ENCODE assay signal across 10 cellular contexts in genomic region chr19:11154683-11155047, GRCh38. TPM values are rescaled to one million over a fixed set of nuclear protein-coding genes. Genes with fewer than 3 reads are reported as not detected.
A peak's percentile ranks its signal among the peaks of the same experiment; 100 is the strongest.
DNase-seq lines count a peak whose midpoint lies in the region; ATAC-seq, FAIRE-seq and TF ChIP-seq lines count a peak whose summit lies in the region.
"Had no signal": no experiment of that assay in that cellular context is flagged by ENCODE, and none has a peak within 500 bp of the region (broad histone marks: within the 10 kb centered on the region; RNA-seq: fewer than 3 reads in every experiment).

No MANE protein-coding gene starts in this region.

- H3K27ac ChIP-seq in OCI-LY3 (ENCODE audit: low read length) (0 out of 2 replicates have a peak overlapping the region, but pooled peaks have one; percentile 58), H1 (ENCODE audit: low read depth, low read length) (no peak overlapping the region), parathyroid adenoma (no peak overlapping the region)

- H4K5ac ChIP-seq in H1 (ENCODE audit: insufficient read length, low read depth, low read length): no peak overlapping the region

- H3K9ac ChIP-seq in OCI-LY3 (ENCODE audit: low read length): peak overlapping the region; percentile 94
- peak overlapping the region in 2 of 4 experiments; percentile 54 to 91; a peak in 4 of 7 replicates for H3K9ac ChIP-seq in H1 (replicated peaks in 1 of 4; ENCODE audit: extremely low read depth in 1 of 4, low read depth in 3 of 4, low read length in 3 of 4)
- no peak overlapping the region for H3K9ac ChIP-seq in parathyroid adenoma

- H3K4me2 ChIP-seq in OCI-LY3 (ENCODE audit: low read length) (peak overlapping the region; percentile 91), H1 (ENCODE audit: insufficient read depth in 1 of 2, low read depth in 2 of 2, low read length in 2 of 2) (peak overlapping the region; percentile 69 to 70), parathyroid adenoma (ENCODE audit: low read length) (no peak overlapping the region)

- no peak overlapping the region for H3K23ac ChIP-seq in H1 (ENCODE audit: insufficient read length)

- H3K79me2 ChIP-seq in OCI-LY3 (ENCODE audit: low read length) (peaks cover 51% of the 10 kb centered on the region), H1 (ENCODE audit: control insufficient read depth in 1 of 2, insufficient read depth in 2 of 2, low read length in 2 of 2) (peaks cover 7 to 21% of the 10 kb centered on the region in 2 experiments; a peak in 3 of 4 replicates), parathyroid adenoma (no peaks in the 10 kb centered on the region)

- no peak overlapping the region for H2BK120ac ChIP-seq in H1 (replicated peaks; ENCODE audit: low read depth, low read length)

- POLR2A ChIA-PET in H1 (lab: Charles Lee; ENCODE audit: partially characterized antibody): interaction anchor here (0.9 to 5.0 kb wide), 9 partner anchors 10 to 43 kb away, joined by 3 to 37 read pairs (median 4); no protein-coding TSS in a partner anchor

- no peak for TF ChIP-seq EP300 in H1 (IDR thresholded peaks at IDR 0.05; ENCODE audit: borderline replicate concordance in 1 of 2, low read depth in 2 of 2, low read length in 2 of 2)

- TF ChIP-seq RAD21 in H1 (IDR thresholded peaks at IDR 0.05 in 1 of 2, conservative IDR thresholded peaks at IDR 0.05 in 1 of 2; ENCODE audit: low read depth in 2 of 2, low read length in 2 of 2): no peak

- DNase-seq in GM12865 (ENCODE audit: low read depth) (no peak), H1 (ENCODE audit: low read depth in 1 of 2, low spot score in 2 of 2) (no peak), RCC 7860 (ENCODE audit: low spot score) (no peak), NCI-H1417 (lab: John Stamatoyannopoulos, UW) (no peak), RPMI8226 (no peak)

- TF ChIP-seq POLR2A in H1 (IDR thresholded peaks at IDR 0.05; ENCODE audit: control extremely low read depth in 1 of 2, low read depth in 2 of 2, low read length in 2 of 2): no peak

- no peak for FAIRE-seq in H1 (lab: Jason Lieb, UNC)
- FAIRE-seq in RCC 7860 (lab: Jason Lieb, UNC): no peak
- FAIRE-seq: endometrium had no signal

- H3K36me3 ChIP-seq in OCI-LY3 (replicated peaks; ENCODE audit: low read depth, low read length) (peaks cover 22% of the 10 kb centered on the region), H1 (ENCODE audit: control insufficient read depth in 2 of 4, insufficient read depth in 4 of 4, low read length in 3 of 4) (peaks cover 0 to 7% (median 2%) of the 10 kb centered on the region in 4 experiments; a peak in 5 of 8 replicates), parathyroid adenoma (ENCODE audit: control insufficient read depth, insufficient read depth, low read length) (no peaks in the 10 kb centered on the region)
- H3K36me3 ChIP-seq: prostate gland had no signal

- H2AFZ ChIP-seq in OCI-LY3 (ENCODE audit: low read depth, low read length) (no peak overlapping the region), H1 (ENCODE audit: low read length) (no peak overlapping the region), parathyroid adenoma (peak overlapping the region; percentile 8)

- H3K4me3 ChIP-seq in GM12865 (ENCODE audit: low read depth, low read length): peak overlapping the region; percentile 100
- peak overlapping the region; percentile 98 for H3K4me3 ChIP-seq in OCI-LY3 (ENCODE audit: low read length)
- H3K4me3 ChIP-seq in H1 (ENCODE audit: extremely low read depth in 1 of 4, insufficient read depth in 2 of 4, low read depth in 3 of 4, low read length in 4 of 4): peak overlapping the region; percentile 76 to 93 (median 87); a peak in 5 of 8 replicates
- no peak overlapping the region for H3K4me3 ChIP-seq in parathyroid adenoma (ENCODE audit: low read depth, low read length)

- H3K79me1 ChIP-seq in H1 (ENCODE audit: low read depth, low read length): no peaks in the 10 kb centered on the region; the same call in none of the 2 replicates

- TF ChIP-seq CTCF in GM12865 (IDR thresholded peaks at IDR 0.05; ENCODE audit: insufficient read depth, low read depth, low read length, missing control alignments) (no peak), OCI-LY3 (IDR thresholded peaks at IDR 0.05; ENCODE audit: low read depth, low read length) (no peak), H1 (IDR thresholded peaks at IDR 0.05; ENCODE audit: control extremely low read depth in 1 of 3, insufficient read depth in 1 of 3, low read depth in 1 of 3, low read length in 3 of 3) (no peak), parathyroid adenoma (IDR thresholded peaks at IDR 0.05) (no peak)

- CTCF ChIA-PET in H1 (lab: Charles Lee; ENCODE audit: partially characterized antibody): interaction anchor here (0.6 to 2.2 kb wide), 9 partner anchors 9 to 213 kb away, joined by 3 to 9 read pairs (median 3); no protein-coding TSS in a partner anchor

- H4K8ac ChIP-seq in H1 (ENCODE audit: extremely low read depth, insufficient read depth, low read length): no peak overlapping the region

- H2BK20ac ChIP-seq in H1 (ENCODE audit: low read length): no peak overlapping the region

- no peak overlapping the region for H3K4ac ChIP-seq in H1 (replicated peaks; ENCODE audit: insufficient read length, low read depth, low read length)

- H3K4me1 ChIP-seq in OCI-LY3 (ENCODE audit: low read length): peaks cover 14% of the 10 kb centered on the region
- H3K4me1 ChIP-seq in H1 (replicated peaks in 1 of 4; ENCODE audit: control insufficient read depth in 3 of 4, insufficient read depth in 4 of 4, low read length in 3 of 4): peaks cover 0 to 3% (median 0%) of the 10 kb centered on the region in 4 experiments; a peak in 1 of 7 replicates
- peaks cover 11% of the 10 kb centered on the region for H3K4me1 ChIP-seq in parathyroid adenoma

- no peak overlapping the region for H3K56ac ChIP-seq in H1 (replicated peaks; ENCODE audit: insufficient read length, low read depth, low read length)

- no peak overlapping the region for H3K14ac ChIP-seq in H1 (ENCODE audit: insufficient read length)

- no peak overlapping the region for H2BK5ac ChIP-seq in H1 (ENCODE audit: low read depth, low read length)

- H2AK5ac ChIP-seq in H1 (ENCODE audit: low read depth, low read length): no peak overlapping the region

- ATAC-seq in GM19397 (IDR thresholded peaks at IDR 0.05; ENCODE audit: unreplicated experiment): no peak

- H3K27me3 ChIP-seq in OCI-LY3 (ENCODE audit: low read depth, low read length) (no peaks in the 10 kb centered on the region), H1 (replicated peaks in 1 of 4; ENCODE audit: control insufficient read depth in 3 of 4, extremely low read depth in 1 of 4, insufficient read depth in 3 of 4, low read length in 3 of 4) (no peaks in the 10 kb centered on the region), parathyroid adenoma (ENCODE audit: control insufficient read depth, insufficient read depth, low read length) (no peaks in the 10 kb centered on the region)

- no peaks in the 10 kb centered on the region; the same call in 1 of the 2 replicates for H3K23me2 ChIP-seq in H1 (ENCODE audit: low read depth, low read length)

- no peak overlapping the region for H2BK12ac ChIP-seq in H1 (ENCODE audit: low read depth, low read length)

- no peak overlapping the region for H2BK15ac ChIP-seq in H1 (ENCODE audit: low read length)

- H3K9me3 ChIP-seq in OCI-LY3 (ENCODE audit: insufficient read depth, low read length) (no peaks in the 10 kb centered on the region), H1 (ENCODE audit: insufficient read depth in 2 of 2, low read depth in 1 of 2, low read length in 1 of 2) (no peaks in the 10 kb centered on the region), parathyroid adenoma (ENCODE audit: control insufficient read depth, low read length) (no peaks in the 10 kb centered on the region)
- H3K9me3 ChIP-seq: prostate gland had no signal

- no peak overlapping the region for H4K91ac ChIP-seq in H1 (replicated peaks; ENCODE audit: insufficient read length, low read length)

- WGBS in H1 (ENCODE audit: extremely low coverage in 1 of 2, insufficient coverage in 1 of 2, insufficient read length in 1 of 2, insufficient replicate concordance in 2 of 2, low coverage in 1 of 2, low lambda C conversion rate in 2 of 2, missing lambda C conversion rate in 1 of 2), 2 experiments: 69% methylated on average over 6 of the region's 6 CpGs; no CpG with 5 or more reads in 1 of the 2 experiments

- H4K20me1 ChIP-seq in OCI-LY3 (ENCODE audit: insufficient read depth, low read length) (no peaks in the 10 kb centered on the region), H1 (replicated peaks in 1 of 2; ENCODE audit: control insufficient read depth in 1 of 2, insufficient read depth in 2 of 2, low read length in 2 of 2) (no peaks in the 10 kb centered on the region)

- no peak overlapping the region for H3K18ac ChIP-seq in H1 (ENCODE audit: extremely low read depth, low read length)

TF ChIP-seq in H1, 55 proteins besides CTCF, POLR2A, EP300 and RAD21:
- no peak for TF ChIP-seq ASH2L (IDR thresholded peaks at IDR 0.05; ENCODE audit: low read length)
- TF ChIP-seq POU5F1 (IDR thresholded peaks at IDR 0.05; ENCODE audit: low read depth, low read length): no peak
- no peak for TF ChIP-seq BCL11A (IDR thresholded peaks at IDR 0.05; ENCODE audit: low read depth in 2 of 2, low read length in 2 of 2)
- no peak for TF ChIP-seq RXRA (IDR thresholded peaks at IDR 0.05; ENCODE audit: insufficient read depth, low read depth, low read length)
- no peak for TF ChIP-seq CREB1 (IDR thresholded peaks at IDR 0.05)
- TF ChIP-seq FOSL1 (IDR thresholded peaks at IDR 0.05; ENCODE audit: insufficient read depth, low read depth, low read length): no peak
- no peak for TF ChIP-seq SP1 (IDR thresholded peaks at IDR 0.05; ENCODE audit: low read depth, low read length)

RNA-seq across cellular contexts. Expression of gene SPC24, which starts 0.9 kb away (rescaled TPM):
- total RNA-seq in H1 (2021; fragmentation: NEBNext Ultra II Directional; extraction: Animal tissue kit (Norgen Biotek cat#: 25700)): 42.4 and 49.9 TPM in 2 replicates
- 17.7 and 18.0 TPM in 2 replicates for polyA plus RNA-seq in H1 (2011; rRNA removed)
- polyA plus RNA-seq in H1 (2011; cell fraction: cytosol; rRNA removed): 22.5 TPM
- 21.0 TPM for polyA plus RNA-seq in H1 (2011; cell fraction: nucleus; rRNA removed)
- polyA plus RNA-seq in H1 (2012, experiment 1 of 2): 27.9 to 43.1 TPM (median 35.3 TPM) in 4 replicates
- 23.8 TPM for polyA plus RNA-seq in H1 (2012, experiment 2 of 2)
- polyA plus RNA-seq in H1 (2013, experiment 1 of 2): 17.6 TPM
- polyA plus RNA-seq in H1 (2013, experiment 2 of 2): 17.8 TPM
- 51.5 and 68.2 TPM in 2 replicates for polyA minus RNA-seq in H1 (2011; rRNA and poly(A)+ RNA removed)
- polyA minus RNA-seq in H1 (2011; cell fraction: cytosol; rRNA and poly(A)+ RNA removed): 66.6 TPM
- 18.5 TPM for polyA minus RNA-seq in H1 (2011; cell fraction: nucleus; rRNA and poly(A)+ RNA removed)

RNA-seq across cellular contexts. Expression of gene KANK2, which starts 42.7 kb away (rescaled TPM):
- total RNA-seq in H1 (2021; fragmentation: NEBNext Ultra II Directional; extraction: Animal tissue kit (Norgen Biotek cat#: 25700)): 42.3 and 47.9 TPM in 2 replicates
- 25.2 and 47.7 TPM in 2 replicates for polyA plus RNA-seq in H1 (2011; rRNA removed)
- polyA plus RNA-seq in H1 (2011; cell fraction: cytosol; rRNA removed): 24.1 TPM
- 55.1 TPM for polyA plus RNA-seq in H1 (2011; cell fraction: nucleus; rRNA removed)
- 34.1 to 57.3 TPM (median 50.6 TPM) in 4 replicates for polyA plus RNA-seq in H1 (2012, experiment 1 of 2)
- polyA plus RNA-seq in H1 (2012, experiment 2 of 2): 34.0 TPM
- 37.5 TPM for polyA plus RNA-seq in H1 (2013, experiment 1 of 2)
- polyA plus RNA-seq in H1 (2013, experiment 2 of 2): 34.5 TPM
- 24.9 and 27.1 TPM in 2 replicates for polyA minus RNA-seq in H1 (2011; rRNA and poly(A)+ RNA removed)
- 28.5 TPM for polyA minus RNA-seq in H1 (2011; cell fraction: cytosol; rRNA and poly(A)+ RNA removed)
- 28.7 TPM for polyA minus RNA-seq in H1 (2011; cell fraction: nucleus; rRNA and poly(A)+ RNA removed)
